Comparison of ENCODE assay signal across 17 cellular contexts in the genomic region with DNA sequence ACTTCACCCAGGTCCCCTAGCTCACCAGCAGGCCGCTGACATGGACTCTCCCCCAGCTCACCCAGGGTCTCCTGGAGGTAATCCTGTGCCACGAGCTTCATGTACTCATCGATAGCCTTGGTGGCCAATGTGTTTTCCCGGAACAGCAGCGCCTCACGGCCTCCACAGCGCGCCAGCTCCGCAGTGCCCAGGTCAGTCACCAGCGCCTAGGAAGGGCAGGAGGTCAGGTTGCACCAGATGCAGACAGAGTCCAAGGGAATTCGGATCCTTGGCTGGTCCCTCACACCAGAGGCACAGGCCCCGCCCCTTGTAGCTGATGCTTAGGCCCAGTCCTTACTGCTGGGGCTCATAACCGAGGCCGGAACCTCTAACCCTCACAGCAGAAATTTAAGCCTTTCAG. TPM values are rescaled to one million over a fixed set of nuclear protein-coding genes. Genes with fewer than 3 reads are reported as not detected.
DNase-seq lines count a peak whose midpoint lies in the region; ATAC-seq and TF ChIP-seq lines count a peak whose summit lies in the region.
"Had no signal": no experiment of that assay in that cellular context is flagged by ENCODE, and none has a peak within 500 bp of the region (broad histone marks: within the 10 kb centered on the region; RNA-seq: fewer than 3 reads in every experiment).

No MANE protein-coding gene starts in this region.

- H3K4me3 Mint-ChIP-seq in activated T-cell treated with anti-CD3 and anti-CD28 coated beads, Interleukin-2, amount 50 U/mL, for 24 hours = no peak overlapping the region
- H3K4me3 Mint-ChIP-seq in glutamatergic neuron (ENCODE audit: unreplicated experiment) (peak overlapping the region; percentile 15), chondrocyte (ENCODE audit: unreplicated experiment) (no peak overlapping the region)
- no peak overlapping the region for H3K4me3 Mint-ChIP-seq in activated CD4-positive, alpha-beta T cell treated with anti-CD3 and anti-CD28 coated beads, Interleukin-2, amount 10 ng/mL, durations not matched to agents 24 days and 14 days

- no peaks in the 10 kb centered on the region for H4K20me1 ChIP-seq in PC-3 (ENCODE audit: low read length)
- H4K20me1 ChIP-seq in osteoblast (ENCODE audit: insufficient read depth, low read length) = no peaks in the 10 kb centered on the region
- H4K20me1 ChIP-seq: BLaER1 had no signal

- H3K36me3 ChIP-seq in PC-3 (ENCODE audit: low read depth, low read length) (no peaks in the 10 kb centered on the region), osteoblast (ENCODE audit: insufficient read depth, low read length) (no peaks in the 10 kb centered on the region), esophagus muscularis mucosa (no peaks in the 10 kb centered on the region)

- H3K27ac ChIP-seq in PC-3 (ENCODE audit: low read length) (no peak overlapping the region), osteoblast (ENCODE audit: low read depth, low read length) (no peak overlapping the region), esophagus muscularis mucosa (replicated peaks in 1 of 4) (no peak overlapping the region)
- H3K27ac ChIP-seq: 22Rv1, HL-60 had no signal

- TF ChIP-seq POLR2A in esophagus muscularis mucosa (IDR thresholded peaks at IDR 0.05; ENCODE audit: low read depth) = no peak

- DNase-seq in activated T-cell treated with anti-CD3 and anti-CD28 coated beads, Interleukin-2, amount 50 U/mL, for 24 hours = no peak
- DNase-seq in activated T-cell treated with anti-CD3 and anti-CD28 coated beads, Interleukin-2, amount 50 U/mL, for 48 hours = no peak
- no peak for DNase-seq in PC-3
- DNase-seq in glutamatergic neuron = no peak
- DNase-seq in osteoblast (ENCODE audit: insufficient read length, low spot score, missing footprints) = peak; percentile 89
- no peak for DNase-seq in esophagus muscularis mucosa (ENCODE audit: extremely low spot score)
- DNase-seq in activated CD4-positive, alpha-beta T cell treated with anti-CD3 and anti-CD28 coated beads, Interleukin-2, amount 10 ng/mL, durations not matched to agents 24 days and 14 days = no peak
- no peak for DNase-seq in chondrocyte (ENCODE audit: low spot score)
- DNase-seq: MM.1S, NCI-H187 treated with DMSO at 0.1 percent for 48 hours, NCI-H774, SIG-M5 had no signal

- H3K27ac Mint-ChIP-seq in activated T-cell treated with anti-CD3 and anti-CD28 coated beads, Interleukin-2, amount 50 U/mL, for 24 hours = peak overlapping the region; percentile 37
- H3K27ac Mint-ChIP-seq in glutamatergic neuron (ENCODE audit: unreplicated experiment) (no peak overlapping the region), chondrocyte (ENCODE audit: unreplicated experiment) (no peak overlapping the region)
- H3K27ac Mint-ChIP-seq in activated CD4-positive, alpha-beta T cell treated with anti-CD3 and anti-CD28 coated beads, Interleukin-2, amount 10 ng/mL, durations not matched to agents 24 days and 14 days = no peak overlapping the region

- H3K9me2 ChIP-seq in PC-3 (replicated peaks; ENCODE audit: low read length) = no peaks in the 10 kb centered on the region

- peaks cover 16% of the 10 kb centered on the region; the same call in 1 of the 2 replicates for H3K4me1 ChIP-seq in PC-3 (ENCODE audit: insufficient read depth, low read length)
- peaks cover 6% of the 10 kb centered on the region for H3K4me1 ChIP-seq in osteoblast (ENCODE audit: insufficient read depth, low read length)
- peaks cover 19 to 45% (median 38%) of the 10 kb centered on the region in 4 donors for H3K4me1 ChIP-seq in esophagus muscularis mucosa

- H3K27me3 ChIP-seq in PC-3 (ENCODE audit: low read length) = peaks cover 16% of the 10 kb centered on the region
- H3K27me3 ChIP-seq in osteoblast (ENCODE audit: insufficient read depth, low read length) = peaks cover 37% of the 10 kb centered on the region
- peaks cover 0 to 73% (median 32%) of the 10 kb centered on the region in 4 donors for H3K27me3 ChIP-seq in esophagus muscularis mucosa
- H3K27me3 ChIP-seq: BLaER1 had no signal

- H3K9me3 ChIP-seq in PC-3 (ENCODE audit: low read length) (no peaks in the 10 kb centered on the region), osteoblast (ENCODE audit: low read depth, low read length) (no peaks in the 10 kb centered on the region), esophagus muscularis mucosa (no peaks in the 10 kb centered on the region)

- CTCF ChIA-PET in PC-3 (lab: Charles Lee) = no interaction called here

- H3K4me1 Mint-ChIP-seq in activated T-cell treated with anti-CD3 and anti-CD28 coated beads, Interleukin-2, amount 50 U/mL, for 24 hours (ENCODE audit: low read depth) = peaks cover 17% of the 10 kb centered on the region
- H3K4me1 Mint-ChIP-seq in glutamatergic neuron (ENCODE audit: low read depth, unreplicated experiment) = no peaks in the 10 kb centered on the region
- peaks cover 17% of the 10 kb centered on the region for H3K4me1 Mint-ChIP-seq in activated CD4-positive, alpha-beta T cell treated with anti-CD3 and anti-CD28 coated beads, Interleukin-2, amount 10 ng/mL, durations not matched to agents 24 days and 14 days
- peaks cover 10% of the 10 kb centered on the region for H3K4me1 Mint-ChIP-seq in chondrocyte (ENCODE audit: low read depth)

- H3K4me3 ChIP-seq in PC-3 (ENCODE audit: low read length) (no peak overlapping the region), osteoblast (ENCODE audit: insufficient read depth, low read length) (no peak overlapping the region), esophagus muscularis mucosa (no peak overlapping the region)
- H3K4me3 ChIP-seq: BLaER1 had no signal

- H3K4me2 ChIP-seq in PC-3 (ENCODE audit: low read length) (peak overlapping the region; percentile 75), osteoblast (ENCODE audit: insufficient read depth, low read length) (no peak overlapping the region)
- H3K4me2 ChIP-seq: BLaER1 had no signal

- no TSS peak for BruUV-seq in PC-3 (replicated peaks; lab: Mats Ljungman, UMichigan)

- H2AFZ ChIP-seq in PC-3 (ENCODE audit: low read length) (no peak overlapping the region), osteoblast (ENCODE audit: low read length) (no peak overlapping the region)

- H3K79me2 ChIP-seq in PC-3 (ENCODE audit: low read length) (no peaks in the 10 kb centered on the region), osteoblast (ENCODE audit: insufficient read depth, low read length) (no peaks in the 10 kb centered on the region)

- ATAC-seq in PC-3 = no peak

- POLR2A ChIA-PET in PC-3 (lab: Charles Lee; ENCODE audit: unreplicated experiment) = no interaction called here

- no peak for TF ChIP-seq CTCF in PC-3 (conservative IDR thresholded peaks at IDR 0.05; ENCODE audit: low read depth, low read length)
- no peak for TF ChIP-seq CTCF in glutamatergic neuron (IDR thresholded peaks at IDR 0.05; ENCODE audit: partially characterized antibody, unreplicated experiment)
- no peak for TF ChIP-seq CTCF in osteoblast (IDR thresholded peaks at IDR 0.05; ENCODE audit: extremely low read depth, low read depth, low read length)
- TF ChIP-seq CTCF in esophagus muscularis mucosa (IDR thresholded peaks at IDR 0.05) = no peak
- no peak for TF ChIP-seq CTCF in chondrocyte (IDR thresholded peaks at IDR 0.05)

- H3K9me3 Mint-ChIP-seq in activated T-cell treated with anti-CD3 and anti-CD28 coated beads, Interleukin-2, amount 50 U/mL, for 24 hours = no peaks in the 10 kb centered on the region
- H3K9me3 Mint-ChIP-seq in glutamatergic neuron (ENCODE audit: unreplicated experiment) = peaks cover 9% of the 10 kb centered on the region
- H3K9me3 Mint-ChIP-seq in activated CD4-positive, alpha-beta T cell treated with anti-CD3 and anti-CD28 coated beads, Interleukin-2, amount 10 ng/mL, durations not matched to agents 24 days and 14 days = no peaks in the 10 kb centered on the region
- H3K9me3 Mint-ChIP-seq in chondrocyte (ENCODE audit: low read depth) = no peaks in the 10 kb centered on the region

- intact Hi-C loops in PC-3 (cut with micrococcal nuclease) = loop anchor here (10.0 kb wide), 1 partner anchor 98 kb away; no protein-coding TSS in a partner anchor
- intact Hi-C loops in esophagus muscularis mucosa (cut with DNase I) = loop anchor here (10.0 kb wide), 2 partner anchors 282 to 352 kb away; partner anchors contain the start of gene SYDE1
- intact Hi-C loops in activated CD4-positive, alpha-beta T cell treated with anti-CD3 and anti-CD28 coated beads, Interleukin-2, amount 10 ng/mL, durations not matched to agents 24 days and 14 days (cut with micrococcal nuclease) = no loop called here

- no peaks in the 10 kb centered on the region for H3K27me3 Mint-ChIP-seq in activated T-cell treated with anti-CD3 and anti-CD28 coated beads, Interleukin-2, amount 50 U/mL, for 24 hours
- H3K27me3 Mint-ChIP-seq in glutamatergic neuron (ENCODE audit: unreplicated experiment) = peaks cover 29% of the 10 kb centered on the region
- H3K27me3 Mint-ChIP-seq in activated CD4-positive, alpha-beta T cell treated with anti-CD3 and anti-CD28 coated beads, Interleukin-2, amount 10 ng/mL, durations not matched to agents 24 days and 14 days = no peaks in the 10 kb centered on the region
- peaks cover 33% of the 10 kb centered on the region for H3K27me3 Mint-ChIP-seq in chondrocyte (ENCODE audit: low read depth)

- no peak overlapping the region for H3K9ac ChIP-seq in PC-3 (ENCODE audit: low read length)
- H3K9ac ChIP-seq: BLaER1 had no signal

- no peaks in the 10 kb centered on the region for H3F3A ChIP-seq in PC-3 (ENCODE audit: low read length, unreplicated experiment)

- 38% methylated on average over 2 of the region's 14 CpGs for WGBS in esophagus muscularis mucosa

- H3K36me3 Mint-ChIP-seq in activated T-cell treated with anti-CD3 and anti-CD28 coated beads, Interleukin-2, amount 50 U/mL, for 24 hours (ENCODE audit: low read depth) = peaks cover 84% of the 10 kb centered on the region
- H3K36me3 Mint-ChIP-seq in glutamatergic neuron (ENCODE audit: unreplicated experiment) = peaks cover 5% of the 10 kb centered on the region
- peaks cover 68% of the 10 kb centered on the region for H3K36me3 Mint-ChIP-seq in activated CD4-positive, alpha-beta T cell treated with anti-CD3 and anti-CD28 coated beads, Interleukin-2, amount 10 ng/mL, durations not matched to agents 24 days and 14 days (ENCODE audit: low read depth)
- H3K36me3 Mint-ChIP-seq in chondrocyte (ENCODE audit: low read depth) = no peaks in the 10 kb centered on the region

- TF ChIP-seq EP300 in esophagus muscularis mucosa (IDR thresholded peaks at IDR 0.05) = no peak

RNA-seq across cellular contexts. Expression of gene WIZ, which starts 6.7 kb away (rescaled TPM):
- total RNA-seq in PC-3 (2014; rRNA removed) = 30.9 and 35.1 TPM in 2 replicates
- 106 TPM for total RNA-seq in glutamatergic neuron (ENCODE audit: unreplicated experiment)
- total RNA-seq in osteoblast = 8.3 and 9.8 TPM in 2 replicates
- 10 to 100 TPM; 36.1 to 74.3 (median 50.3) TPM for total RNA-seq in esophagus muscularis mucosa
- total RNA-seq in activated CD4-positive, alpha-beta T cell treated with anti-CD3 and anti-CD28 coated beads, Interleukin-2, amount 10 ng/mL, durations not matched to agents 24 days and 14 days = 36.3 and 36.5 TPM in 2 replicates
- total RNA-seq in chondrocyte = 50.6 to 54.0 TPM (median 52.4 TPM) in 3 replicates

RNA-seq across cellular contexts. Expression of gene RASAL3, which starts 7.9 kb away (rescaled TPM):
- total RNA-seq in PC-3 (2014; rRNA removed) (not detected in 2 replicates), glutamatergic neuron (ENCODE audit: unreplicated experiment) (not detected), osteoblast (under 0.01 TPM in 2 replicates), esophagus muscularis mucosa (1 to 10 TPM; 2.5 to 3.9 (median 2.8) TPM), chondrocyte (0.05 TPM in 1 of 3 replicates, not detected in the others)
- total RNA-seq in activated CD4-positive, alpha-beta T cell treated with anti-CD3 and anti-CD28 coated beads, Interleukin-2, amount 10 ng/mL, durations not matched to agents 24 days and 14 days = 110 and 114 TPM in 2 replicates
- total RNA-seq: H7, NCI-H460 had no signal

RNA-seq across cellular contexts. Expression of gene PGLYRP2, which starts 22.9 kb away (rescaled TPM):
- total RNA-seq in PC-3 (2014; rRNA removed) = not detected in 2 replicates
- total RNA-seq in glutamatergic neuron (ENCODE audit: unreplicated experiment) = not detected
- total RNA-seq in osteoblast = not detected in 2 replicates
- total RNA-seq in esophagus muscularis mucosa = not detected
- not detected in 2 replicates for total RNA-seq in activated CD4-positive, alpha-beta T cell treated with anti-CD3 and anti-CD28 coated beads, Interleukin-2, amount 10 ng/mL, durations not matched to agents 24 days and 14 days
- not detected in 3 replicates for total RNA-seq in chondrocyte
- total RNA-seq: H7, NCI-H460 had no signal

RNA-seq across cellular contexts. Expression of gene AKAP8L, which starts 37.7 kb away (rescaled TPM):
- total RNA-seq in PC-3 (2014; rRNA removed) (97.9 and 137 TPM in 2 replicates), glutamatergic neuron (ENCODE audit: unreplicated experiment) (354 TPM), osteoblast (63.9 and 69.5 TPM in 2 replicates), esophagus muscularis mucosa (10 to 100 TPM; 52.8 to 87.8 (median 69.4) TPM), chondrocyte (69.5 to 103 TPM (median 76.0 TPM) in 3 replicates)
- 76.8 and 80.1 TPM in 2 replicates for total RNA-seq in activated CD4-positive, alpha-beta T cell treated with anti-CD3 and anti-CD28 coated beads, Interleukin-2, amount 10 ng/mL, durations not matched to agents 24 days and 14 days

RNA-seq across cellular contexts. Expression of gene CYP4F22, which starts 51.9 kb away (rescaled TPM):
- total RNA-seq in PC-3 (2014; rRNA removed) (0.07 TPM in 1 of 2 replicates, not detected in the other), glutamatergic neuron (ENCODE audit: unreplicated experiment) (not detected), osteoblast (not detected in 2 replicates), esophagus muscularis mucosa (not detected), chondrocyte (not detected in 3 replicates)
- 0.09 and 0.12 TPM in 2 replicates for total RNA-seq in activated CD4-positive, alpha-beta T cell treated with anti-CD3 and anti-CD28 coated beads, Interleukin-2, amount 10 ng/mL, durations not matched to agents 24 days and 14 days
- total RNA-seq: H7, NCI-H460 had no signal

Comparison
In these comparisons a context has a peak if more than half of its experiments do, and no peak if none do; other contexts are left out.
1. RNA of gene RASAL3, which starts 7.9 kb away (total RNA-seq): 110 to 114 TPM in activated CD4-positive, alpha-beta T cell treated with anti-CD3 and anti-CD28 coated beads, Interleukin-2, amount 10 ng/mL, durations not matched to agents 24 days and 14 days; 2.5 to 3.9 TPM in esophagus muscularis mucosa, not detected in glutamatergic neuron (single experiment), 0.05 TPM in chondrocyte, not detected in PC-3 and under 0.01 TPM in osteoblast; every median in the first group is over 10 times any median in the second.